ENCODE assay signal across 18 cellular contexts in the genomic region with DNA sequence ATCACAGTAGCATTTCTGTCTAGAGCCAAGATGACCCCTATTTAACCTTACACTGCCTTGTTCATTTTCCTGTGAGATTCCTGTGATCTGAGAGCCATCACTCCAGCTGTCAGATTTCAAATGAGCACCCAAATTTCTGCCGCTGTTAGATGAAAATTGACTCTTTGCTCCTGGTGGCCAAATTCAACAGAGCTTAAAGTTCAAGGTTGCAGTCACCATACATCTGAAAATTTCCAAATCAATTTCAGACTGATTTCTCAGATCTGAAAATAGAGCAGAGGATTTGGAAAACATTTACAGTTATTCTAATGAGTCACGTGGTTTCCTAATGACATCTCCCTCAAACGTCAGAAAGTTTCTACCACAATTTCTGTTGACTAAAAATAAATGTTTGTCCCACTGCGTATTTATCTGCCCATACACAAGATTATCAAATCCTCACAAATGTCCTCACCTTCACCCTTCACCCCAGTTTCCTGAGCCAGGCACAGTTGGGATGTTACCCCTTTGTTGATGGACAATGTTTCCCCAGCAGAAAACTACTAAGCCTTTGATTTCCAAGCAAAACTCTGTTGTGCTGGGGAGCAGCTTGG. TPM values are rescaled to one million over a fixed set of nuclear protein-coding genes. Genes with fewer than 3 reads are reported as not detected.
DNase-seq lines count a peak whose midpoint lies in the region; TF ChIP-seq lines count a peak whose summit lies in the region.
"Had no signal": no experiment of that assay in that cellular context is flagged by ENCODE, and none has a peak within 500 bp of the region (broad histone marks: within the 10 kb centered on the region; RNA-seq: fewer than 3 reads in every experiment).

No MANE protein-coding gene starts in this region.

- no peak overlapping the region for H3K23ac ChIP-seq in mesenchymal stem cell (ENCODE audit: low read length in 2 of 2)

- POLR2A ChIA-PET in GM10248 (lab: Yijun Ruan, JAX): interaction anchor here (0.6 kb wide), 1 partner anchor 51 kb away, joined by 6 read pairs; no protein-coding TSS in a partner anchor

- H4K91ac ChIP-seq in mesenchymal stem cell (ENCODE audit: low read length): no peak overlapping the region

- CTCF ChIA-PET in activated naive CD4-positive, alpha-beta T cell treated with anti-CD3 and anti-CD28 coated beads, Interleukin-2, amount 10 ng/mL, durations not matched to agents 7 days and 5 days (lab: Charles Lee): interaction anchor here (0.8 to 6.7 kb wide), 6 partner anchors 9 to 106 kb away, joined by 3 to 41 read pairs (median 4); partner anchors contain the start of genes GABPB1 and SLC27A2
- CTCF ChIA-PET in GM10248 (lab: Yijun Ruan, JAX): interaction anchor here (0.8 to 2.9 kb wide), 4 partner anchors 8 to 67 kb away, joined by 3 to 8 read pairs (median 5); no protein-coding TSS in a partner anchor

- H3K27ac ChIP-seq in mesenchymal stem cell (ENCODE audit: low read length, poor library complexity, severe bottlenecking): no peak overlapping the region
- H3K27ac ChIP-seq: brain microvascular endothelial cell, pancreas had no signal

- H4K8ac ChIP-seq in mesenchymal stem cell (ENCODE audit: low read length): no peak overlapping the region

- TF ChIP-seq CTCF in fibroblast of mammary gland (conservative IDR thresholded peaks at IDR 0.05; ENCODE audit: control insufficient read depth, insufficient read depth, low read depth, low read length) (no peak), GM10248 (IDR thresholded peaks at IDR 0.05; ENCODE audit: control extremely low read depth, extremely low read depth, low read depth, missing control alignments) (no peak)

- no peak overlapping the region for H3K4me3 Mint-ChIP-seq in activated naive CD4-positive, alpha-beta T cell treated with anti-CD3 and anti-CD28 coated beads, Interleukin-2, amount 10 ng/mL, durations not matched to agents 7 days and 5 days
- peak overlapping the region; percentile 67 for H3K4me3 Mint-ChIP-seq in T-helper 2 cell treated with Interferon-gamma antibody and Interleukin-4, amounts not matched to agents 5 μg/mL and 100 μg/mL, for 36 hours
- peak overlapping the region; percentile 78 for H3K4me3 Mint-ChIP-seq in stimulated activated naive CD8-positive, alpha-beta T cell treated with anti-CD3 and anti-CD28 coated beads, Interleukin-15, Interleukin-2, amounts not matched to agents 100 ng/mL and 50 ng/mL, for 24 hours
- H3K4me3 Mint-ChIP-seq: dendritic cell treated with granulocyte-macrophage colony-stimulating factor and Interleukin-4, amounts not matched to agents 40 ng/mL and 50 ng/mL, for 4 days; stimulated activated memory B cell treated with anti-CD40 and anti-IgM and Interleukin-4, amounts not matched to agents 10 μg/mL and 1 μg/mL and 100 μg/mL, for 72 hours had no signal

- 85% methylated on average over 4 of the region's 4 CpGs for WGBS in mesenchymal stem cell

- no peak overlapping the region for H2BK5ac ChIP-seq in mesenchymal stem cell (ENCODE audit: low read depth, low read length, poor library complexity, severe bottlenecking)

- H3K27me3 ChIP-seq in mesenchymal stem cell (ENCODE audit: control insufficient read depth in 1 of 2, insufficient read depth in 1 of 2, low read length in 2 of 2): peaks cover 10 to 15% of the 10 kb centered on the region in 2 experiments
- H3K27me3 ChIP-seq: pancreas had no signal

- H3K9me3 ChIP-seq in mesenchymal stem cell (ENCODE audit: control insufficient read depth, low read length): no peaks in the 10 kb centered on the region
- H3K9me3 ChIP-seq: mucosa of descending colon, pancreas had no signal

- DNase-seq in activated naive CD4-positive, alpha-beta T cell treated with anti-CD3 and anti-CD28 coated beads, Interleukin-2, amount 10 ng/mL, durations not matched to agents 7 days and 5 days: no peak
- DNase-seq in activated naive CD4-positive, alpha-beta T cell (lab: John Stamatoyannopoulos, UW): no peak
- no peak for DNase-seq in T-helper 2 cell treated with Interferon-gamma antibody and Interleukin-4, amounts not matched to agents 5 μg/mL and 100 μg/mL, for 36 hours (ENCODE audit: low spot score)
- DNase-seq in fibroblast of mammary gland (ENCODE audit: low read depth) (peak; percentile 64), NCI-H2107 (lab: John Stamatoyannopoulos, UW) (no peak), GM10248 (ENCODE audit: extremely low spot score) (no peak), mesenchymal stem cell (no peak)
- DNase-seq: activated effector memory CD4-positive, alpha-beta T cell treated with Interleukin-2 at 50 U/mL for 16 hours; brain microvascular endothelial cell; mucosa of descending colon; NCI-H146; NCI-H510A; pancreas; SHP77 treated with DMSO at 0.1 percent for 48 hours; small intestine had no signal

- H3K4me3 ChIP-seq in fibroblast of mammary gland (ENCODE audit: control insufficient read depth, low read depth, low read length) (no peak overlapping the region), mesenchymal stem cell (ENCODE audit: insufficient read depth in 1 of 2, low read depth in 1 of 2, low read length in 2 of 2) (no peak overlapping the region)
- H3K4me3 ChIP-seq: mucosa of descending colon, pancreas had no signal

- H3K27ac Mint-ChIP-seq in activated naive CD4-positive, alpha-beta T cell treated with anti-CD3 and anti-CD28 coated beads, Interleukin-2, amount 10 ng/mL, durations not matched to agents 7 days and 5 days: peak overlapping the region; percentile 53
- peak overlapping the region; percentile 93 for H3K27ac Mint-ChIP-seq in T-helper 2 cell treated with Interferon-gamma antibody and Interleukin-4, amounts not matched to agents 5 μg/mL and 100 μg/mL, for 36 hours
- peak overlapping the region; percentile 97 for H3K27ac Mint-ChIP-seq in stimulated activated naive CD8-positive, alpha-beta T cell treated with anti-CD3 and anti-CD28 coated beads, Interleukin-15, Interleukin-2, amounts not matched to agents 100 ng/mL and 50 ng/mL, for 24 hours
- H3K27ac Mint-ChIP-seq: dendritic cell treated with granulocyte-macrophage colony-stimulating factor and Interleukin-4, amounts not matched to agents 40 ng/mL and 50 ng/mL, for 4 days had no signal

- H2BK120ac ChIP-seq in mesenchymal stem cell (ENCODE audit: low read depth, low read length): no peak overlapping the region

- H3K14ac ChIP-seq in mesenchymal stem cell (ENCODE audit: low read length in 2 of 2): no peak overlapping the region

- H3K9me3 Mint-ChIP-seq in activated naive CD4-positive, alpha-beta T cell treated with anti-CD3 and anti-CD28 coated beads, Interleukin-2, amount 10 ng/mL, durations not matched to agents 7 days and 5 days: no peaks in the 10 kb centered on the region
- no peaks in the 10 kb centered on the region for H3K9me3 Mint-ChIP-seq in T-helper 2 cell treated with Interferon-gamma antibody and Interleukin-4, amounts not matched to agents 5 μg/mL and 100 μg/mL, for 36 hours
- H3K9me3 Mint-ChIP-seq in stimulated activated naive CD8-positive, alpha-beta T cell treated with anti-CD3 and anti-CD28 coated beads, Interleukin-15, Interleukin-2, amounts not matched to agents 100 ng/mL and 50 ng/mL, for 24 hours: no peaks in the 10 kb centered on the region
- H3K9me3 Mint-ChIP-seq: dendritic cell treated with granulocyte-macrophage colony-stimulating factor and Interleukin-4, amounts not matched to agents 40 ng/mL and 50 ng/mL, for 4 days; stimulated activated memory B cell treated with anti-CD40 and anti-IgM and Interleukin-4, amounts not matched to agents 10 μg/mL and 1 μg/mL and 100 μg/mL, for 72 hours had no signal

- peaks cover 5% of the 10 kb centered on the region for H3K27me3 Mint-ChIP-seq in activated naive CD4-positive, alpha-beta T cell treated with anti-CD3 and anti-CD28 coated beads, Interleukin-2, amount 10 ng/mL, durations not matched to agents 7 days and 5 days
- no peaks in the 10 kb centered on the region for H3K27me3 Mint-ChIP-seq in T-helper 2 cell treated with Interferon-gamma antibody and Interleukin-4, amounts not matched to agents 5 μg/mL and 100 μg/mL, for 36 hours (ENCODE audit: low read depth)
- H3K27me3 Mint-ChIP-seq in stimulated activated naive CD8-positive, alpha-beta T cell treated with anti-CD3 and anti-CD28 coated beads, Interleukin-15, Interleukin-2, amounts not matched to agents 100 ng/mL and 50 ng/mL, for 24 hours: peaks cover 5% of the 10 kb centered on the region
- H3K27me3 Mint-ChIP-seq: dendritic cell treated with granulocyte-macrophage colony-stimulating factor and Interleukin-4, amounts not matched to agents 40 ng/mL and 50 ng/mL, for 4 days; stimulated activated memory B cell treated with anti-CD40 and anti-IgM and Interleukin-4, amounts not matched to agents 10 μg/mL and 1 μg/mL and 100 μg/mL, for 72 hours had no signal

- no peak overlapping the region for H2BK12ac ChIP-seq in mesenchymal stem cell (ENCODE audit: low read length in 2 of 2)

- no peak overlapping the region for H3K4me2 ChIP-seq in mesenchymal stem cell (ENCODE audit: low read length, poor library complexity, severe bottlenecking)

- H2AK5ac ChIP-seq in mesenchymal stem cell (ENCODE audit: low read length, severe bottlenecking): no peak overlapping the region

- H3K9ac ChIP-seq in mesenchymal stem cell (ENCODE audit: low read length): no peak overlapping the region

- H3K18ac ChIP-seq in mesenchymal stem cell (ENCODE audit: low read depth in 1 of 2, low read length in 2 of 2): no peak overlapping the region

- peaks cover 2% of the 10 kb centered on the region for H3K4me1 ChIP-seq in mesenchymal stem cell (ENCODE audit: control insufficient read depth, insufficient read depth, low read depth, low read length)
- H3K4me1 ChIP-seq: pancreas had no signal

- peaks cover 36% of the 10 kb centered on the region for H3K4me1 Mint-ChIP-seq in activated naive CD4-positive, alpha-beta T cell treated with anti-CD3 and anti-CD28 coated beads, Interleukin-2, amount 10 ng/mL, durations not matched to agents 7 days and 5 days
- H3K4me1 Mint-ChIP-seq in T-helper 2 cell treated with Interferon-gamma antibody and Interleukin-4, amounts not matched to agents 5 μg/mL and 100 μg/mL, for 36 hours (ENCODE audit: low read depth): peaks cover 47% of the 10 kb centered on the region
- H3K4me1 Mint-ChIP-seq in stimulated activated naive CD8-positive, alpha-beta T cell treated with anti-CD3 and anti-CD28 coated beads, Interleukin-15, Interleukin-2, amounts not matched to agents 100 ng/mL and 50 ng/mL, for 24 hours (ENCODE audit: low read depth): peaks cover 36% of the 10 kb centered on the region

- no peaks in the 10 kb centered on the region for H3K79me1 ChIP-seq in mesenchymal stem cell (replicated peaks; ENCODE audit: low read length, poor library complexity, severe bottlenecking)

- H3K36me3 Mint-ChIP-seq in activated naive CD4-positive, alpha-beta T cell treated with anti-CD3 and anti-CD28 coated beads, Interleukin-2, amount 10 ng/mL, durations not matched to agents 7 days and 5 days: no peaks in the 10 kb centered on the region
- H3K36me3 Mint-ChIP-seq in T-helper 2 cell treated with Interferon-gamma antibody and Interleukin-4, amounts not matched to agents 5 μg/mL and 100 μg/mL, for 36 hours (ENCODE audit: low read depth): peaks cover 2% of the 10 kb centered on the region
- peaks cover 3% of the 10 kb centered on the region for H3K36me3 Mint-ChIP-seq in stimulated activated naive CD8-positive, alpha-beta T cell treated with anti-CD3 and anti-CD28 coated beads, Interleukin-15, Interleukin-2, amounts not matched to agents 100 ng/mL and 50 ng/mL, for 24 hours (ENCODE audit: low read depth)
- H3K36me3 Mint-ChIP-seq: stimulated activated memory B cell treated with anti-CD40 and anti-IgM and Interleukin-4, amounts not matched to agents 10 μg/mL and 1 μg/mL and 100 μg/mL, for 72 hours had no signal

- no peak overlapping the region for H2BK15ac ChIP-seq in mesenchymal stem cell (ENCODE audit: low read depth, poor library complexity, severe bottlenecking)

- H3K36me3 ChIP-seq in mesenchymal stem cell (ENCODE audit: control insufficient read depth in 1 of 2, insufficient read depth in 2 of 2, low read depth in 1 of 2, low read length in 2 of 2): no peaks in the 10 kb centered on the region
- H3K36me3 ChIP-seq: brain microvascular endothelial cell, pancreas had no signal

- no peak overlapping the region for H3K4ac ChIP-seq in mesenchymal stem cell (ENCODE audit: low read depth in 1 of 2, low read length in 2 of 2)

- no peak overlapping the region for H2AFZ ChIP-seq in mesenchymal stem cell (ENCODE audit: low read depth, low read length)

RNA-seq across cellular contexts. Expression of gene HDC, which starts 16.4 kb away (rescaled TPM):
- not detected for polyA plus RNA-seq in mesenchymal stem cell (2013, experiment 1 of 2)
- polyA plus RNA-seq in mesenchymal stem cell (2013, experiment 2 of 2): not detected
